Comparison of ENCODE assay signal across 8 cellular contexts in genomic region chr2:9621655-9622054, GRCh38. TPM values are rescaled to one million over a fixed set of nuclear protein-coding genes. Genes with fewer than 3 reads are reported as not detected.
DNase-seq lines count a peak whose midpoint lies in the region; ATAC-seq, FAIRE-seq and TF ChIP-seq lines count a peak whose summit lies in the region.
"Not testable (repeated sequence)": the region's sequence is repeated elsewhere in the genome, so short reads cannot be mapped to it uniquely, and the experiment has no call there.

No MANE protein-coding gene starts in this region.

- not testable (repeated sequence) for TF ChIP-seq CTCF in A549 (IDR thresholded peaks at IDR 0.05); HFFc6 (IDR thresholded peaks at IDR 0.05); WTC11 (IDR thresholded peaks at IDR 0.05); type B pancreatic cell (conservative IDR thresholded peaks at IDR 0.05)

- H3K4me3 Mint-ChIP-seq in CD8-positive, alpha-beta memory T cell: peak overlapping the region in 2 of 7 donors; percentile 0 to 26
- H3K4me3 Mint-ChIP-seq in HFFc6; WTC11; activated naive CD8-positive, alpha-beta T cell; effector memory CD8-positive, alpha-beta T cell: not testable (repeated sequence)
- peak overlapping the region; percentile 32 for H3K4me3 Mint-ChIP-seq in activated T-cell treated with anti-CD3 and anti-CD28 coated beads, Interleukin-2, amount 50 U/mL, for 4 hours
- H3K4me3 Mint-ChIP-seq in type B pancreatic cell: peak overlapping the region; percentile 3

- TF ChIP-seq EP300 in A549 (IDR thresholded peaks at IDR 0.05): not testable (repeated sequence)

- H3K4me1 ChIP-seq in A549: peaks cover 55% of the 10 kb centered on the region
- peaks cover 52% of the 10 kb centered on the region for H3K4me1 ChIP-seq in CD8-positive, alpha-beta memory T cell (ENCODE audit: insufficient read depth, low read length)

- TF ChIP-seq RAD21 in A549 (conservative IDR thresholded peaks at IDR 0.05 in 1 of 2, IDR thresholded peaks at IDR 0.05 in 1 of 2): not testable (repeated sequence)

- H3K36me3 ChIP-seq in CD8-positive, alpha-beta memory T cell (ENCODE audit: insufficient read depth, low read length): not testable (repeated sequence)

- 91% methylated on average over 6 of the region's 6 CpGs for WGBS in A549 (ENCODE audit: missing lambda C conversion rate)

- DNase-seq in A549 (ENCODE audit: low read depth in 1 of 2, low spot score in 1 of 2); CD8-positive, alpha-beta memory T cell; HFFc6; WTC11 (ENCODE audit: low spot score); activated T-cell treated with anti-CD3 and anti-CD28 coated beads, Interleukin-2, amount 50 U/mL, for 4 hours; effector memory CD8-positive, alpha-beta T cell; type B pancreatic cell (ENCODE audit: extremely low spot score, unreplicated experiment): not testable (repeated sequence)

- H3K4me2 ChIP-seq in A549: 0 out of 3 replicates have a peak overlapping the region, but pooled peaks have one; percentile 44

- H3K27ac ChIP-seq in A549; CD8-positive, alpha-beta memory T cell (ENCODE audit: low read depth, low read length): not testable (repeated sequence)

- not testable (repeated sequence) for FAIRE-seq in A549 (lab: Jason Lieb, UNC)

- H3K27ac Mint-ChIP-seq in CD8-positive, alpha-beta memory T cell: peak overlapping the region in 5 of 8 donors; percentile 20 to 88 (median 77)
- H3K27ac Mint-ChIP-seq in HFFc6 (peak overlapping the region; percentile 23; the same call in 1 of the 2 replicates), WTC11 (peak overlapping the region; percentile 30)
- H3K27ac Mint-ChIP-seq in activated naive CD8-positive, alpha-beta T cell: peak overlapping the region; percentile 12
- peak overlapping the region; percentile 10 to 93 for H3K27ac Mint-ChIP-seq in effector memory CD8-positive, alpha-beta T cell
- not testable (repeated sequence) for H3K27ac Mint-ChIP-seq in type B pancreatic cell

- not testable (repeated sequence) for ATAC-seq in A549; WTC11; activated T-cell treated with anti-CD3 and anti-CD28 coated beads, Interleukin-2, amount 50 U/mL, for 4 hours; effector memory CD8-positive, alpha-beta T cell (replicated peaks)

- CTCF ChIA-PET in A549 (lab: Yijun Ruan, JAX): interaction anchor here (1.0 to 2.9 kb wide), 2 partner anchors 12 to 148 kb away, joined by 4 to 9 read pairs; no protein-coding TSS in a partner anchor
- CTCF ChIA-PET in CD8-positive, alpha-beta memory T cell (lab: Charles Lee); WTC11 (lab: Charles Lee): not testable (repeated sequence)

- H3K27me3 ChIP-seq in CD8-positive, alpha-beta memory T cell (ENCODE audit: insufficient read depth, low read length, poor library complexity, severe bottlenecking): not testable (repeated sequence)

- not testable (repeated sequence) for H3K9me3 ChIP-seq in A549; CD8-positive, alpha-beta memory T cell (ENCODE audit: low read length)

- POLR2A ChIA-PET in A549 (lab: Yijun Ruan, JAX): interaction anchor here (2.0 kb wide), 1 partner anchor 9 kb away, joined by 10 read pairs; the partner anchor contains the start of gene YWHAQ
- POLR2A ChIA-PET in CD8-positive, alpha-beta memory T cell (lab: Charles Lee): interaction anchor here (2.5 kb wide), 1 partner anchor 8 kb away, joined by 15 read pairs; the partner anchor contains the start of gene YWHAQ
- POLR2A ChIA-PET in WTC11 (lab: Charles Lee): not testable (repeated sequence)

- peaks cover 80 to 97% (median 94%) of the 10 kb centered on the region in 3 donors for H3K4me1 Mint-ChIP-seq in CD8-positive, alpha-beta memory T cell
- peaks cover 88% of the 10 kb centered on the region for H3K4me1 Mint-ChIP-seq in HFFc6 (ENCODE audit: low read depth)
- peaks cover 40% of the 10 kb centered on the region for H3K4me1 Mint-ChIP-seq in WTC11
- H3K4me1 Mint-ChIP-seq in activated T-cell treated with anti-CD3 and anti-CD28 coated beads, Interleukin-2, amount 50 U/mL, for 4 hours (ENCODE audit: low read depth): peaks cover 84% of the 10 kb centered on the region
- peaks cover 83% of the 10 kb centered on the region for H3K4me1 Mint-ChIP-seq in activated naive CD8-positive, alpha-beta T cell (ENCODE audit: low read depth)
- peaks cover 67 to 92% of the 10 kb centered on the region in 2 donors for H3K4me1 Mint-ChIP-seq in effector memory CD8-positive, alpha-beta T cell (ENCODE audit: low read depth in 2 of 2)
- peaks cover 39% of the 10 kb centered on the region for H3K4me1 Mint-ChIP-seq in type B pancreatic cell (ENCODE audit: unreplicated experiment)

- not testable (repeated sequence) for H3K4me3 ChIP-seq in A549; CD8-positive, alpha-beta memory T cell (ENCODE audit: low read length)

- H3K9me3 Mint-ChIP-seq in CD8-positive, alpha-beta memory T cell; HFFc6; WTC11; activated T-cell treated with anti-CD3 and anti-CD28 coated beads, Interleukin-2, amount 50 U/mL, for 4 hours; activated naive CD8-positive, alpha-beta T cell (ENCODE audit: low read depth); effector memory CD8-positive, alpha-beta T cell; type B pancreatic cell: not testable (repeated sequence)

- H3K27me3 Mint-ChIP-seq in CD8-positive, alpha-beta memory T cell; HFFc6 (ENCODE audit: insufficient read depth); WTC11 (ENCODE audit: low read depth); activated T-cell treated with anti-CD3 and anti-CD28 coated beads, Interleukin-2, amount 50 U/mL, for 4 hours (ENCODE audit: low read depth); activated naive CD8-positive, alpha-beta T cell; effector memory CD8-positive, alpha-beta T cell; type B pancreatic cell: not testable (repeated sequence)

- TF ChIP-seq POLR2A in A549 (IDR thresholded peaks at IDR 0.05; ENCODE audit: low read length): not testable (repeated sequence)

- H3K36me3 Mint-ChIP-seq in CD8-positive, alpha-beta memory T cell: peaks cover 0 to 54% (median 17%) of the 10 kb centered on the region in 3 donors
- H3K36me3 Mint-ChIP-seq in HFFc6 (ENCODE audit: low read depth) (peaks cover 62% of the 10 kb centered on the region), WTC11 (peaks cover 38% of the 10 kb centered on the region), type B pancreatic cell (peaks cover 57% of the 10 kb centered on the region)
- peaks cover 54% of the 10 kb centered on the region for H3K36me3 Mint-ChIP-seq in activated T-cell treated with anti-CD3 and anti-CD28 coated beads, Interleukin-2, amount 50 U/mL, for 4 hours (ENCODE audit: insufficient read depth)
- peaks cover 30% of the 10 kb centered on the region for H3K36me3 Mint-ChIP-seq in activated naive CD8-positive, alpha-beta T cell
- peaks cover 63% of the 10 kb centered on the region for H3K36me3 Mint-ChIP-seq in effector memory CD8-positive, alpha-beta T cell (ENCODE audit: insufficient read depth)

TF ChIP-seq in A549, 52 proteins besides CTCF, POLR2A, EP300 and RAD21:
- TF ChIP-seq POLR2AphosphoS2 (conservative IDR thresholded peaks at IDR 0.05; ENCODE audit: low read length): peak; percentile 64; the same call in 1 of the 2 replicates

RNA-seq across cellular contexts. Expression of gene YWHAQ, which starts 9.1 kb away (rescaled TPM):
- polyA plus RNA-seq in A549 (2011; rRNA removed) (672 and 833 TPM in 2 replicates), A549 (2017; fragmentation: RNase III; extraction: RNeasy Plus Mini Kit Qiagen cat#74134 plus additional on column Dnase treatment) (661 to 703 TPM (median 686 TPM) in 3 replicates)
- 326 and 355 TPM in 2 replicates for polyA plus RNA-seq in A549 (2012; cell fraction: cytosol; rRNA removed)
- polyA plus RNA-seq in A549 (2012; cell fraction: nucleus; rRNA removed): 176 and 207 TPM in 2 replicates
- polyA minus RNA-seq in A549 (2011; rRNA and poly(A)+ RNA removed): 310 and 393 TPM in 2 replicates
- 100 to 1,000 TPM; 560 to 565 TPM for total RNA-seq in CD8-positive, alpha-beta memory T cell
- 358 TPM for polyA plus RNA-seq in CD8-positive, alpha-beta memory T cell
- 100 to 1,000 TPM; 461 to 607 (median 548) TPM for total RNA-seq in HFFc6 (2021; fragmentation: NEBNext Ultra II Directional; extraction: Animal tissue kit (Norgen Biotek cat#: 25700))
- total RNA-seq in WTC11 (2021) (394 to 395 TPM (median 395 TPM) in 3 replicates), type B pancreatic cell (ENCODE audit: low replicate concordance) (318 and 354 TPM in 2 replicates)
- 100 to 1,000 TPM; 641 to 717 (median 687) TPM for total RNA-seq in activated T-cell treated with anti-CD3 and anti-CD28 coated beads, Interleukin-2, amount 50 U/mL, for 4 hours
